ENCODE assay signal across 9 cellular contexts in genomic region chr4:186845137-186845842, GRCh38.
A peak's percentile ranks its signal among the peaks of the same experiment; 100 is the strongest.
DNase-seq lines count a peak whose midpoint lies in the region; ATAC-seq and TF ChIP-seq lines count a peak whose summit lies in the region.
"Had no signal": no experiment of that assay in that cellular context is flagged by ENCODE, and none has a peak within 500 bp of the region (broad histone marks: within the 10 kb centered on the region; RNA-seq: fewer than 3 reads in every experiment).

No MANE protein-coding gene starts in this region.

- TF ChIP-seq CTCF in foreskin fibroblast (IDR thresholded peaks at IDR 0.05; ENCODE audit: low read depth, low read length), result no peak

- ATAC-seq in SK-N-SH treated with all-trans-retinoic acid at 6 μM for 48 hours (peak; percentile 82), sciatic nerve (peak; percentile 69), GM18907 (IDR thresholded peaks at IDR 0.05; ENCODE audit: unreplicated experiment) (no peak)
- no peak for ATAC-seq in stimulated activated naive CD8-positive, alpha-beta T cell treated with anti-CD3 and anti-CD28 coated beads, Interleukin-15, amount 100 ng/mL, for 72 hours

- DNase-seq in GM03348 (ENCODE audit: low spot score) (peak; percentile 83), foreskin fibroblast (peak; percentile 68), sciatic nerve (ENCODE audit: low spot score) (no peak), anterior cingulate cortex (lab: John Stamatoyannopoulos, UW) (no peak)
- no peak for DNase-seq in activated effector memory CD4-positive, alpha-beta T cell treated with anti-CD3 and anti-CD28 coated beads, Interleukin-2, amount 50 U/mL, for 16 hours
- DNase-seq in stimulated activated naive CD8-positive, alpha-beta T cell treated with anti-CD3 and anti-CD28 coated beads, Interleukin-15, amount 100 ng/mL, for 72 hours, result no peak

- no peak overlapping the region for H3K27ac Mint-ChIP-seq in stimulated activated naive CD8-positive, alpha-beta T cell treated with anti-CD3 and anti-CD28 coated beads, Interleukin-15, amount 100 ng/mL, for 72 hours

- H3K9me3 Mint-ChIP-seq in stimulated activated naive CD8-positive, alpha-beta T cell treated with anti-CD3 and anti-CD28 coated beads, Interleukin-15, amount 100 ng/mL, for 72 hours, result peaks cover 0 to under 1% of the 10 kb centered on the region in 2 donors

- intact Hi-C loops in sciatic nerve (cut with DNase I), result no loop called here

- no peaks in the 10 kb centered on the region for H3K27me3 Mint-ChIP-seq in stimulated activated naive CD8-positive, alpha-beta T cell treated with anti-CD3 and anti-CD28 coated beads, Interleukin-15, amount 100 ng/mL, for 72 hours

- H3K4me3 ChIP-seq in foreskin fibroblast (ENCODE audit: low read depth in 1 of 2, low read length in 2 of 2), result no peak overlapping the region
- H3K4me3 ChIP-seq: cardiac muscle cell had no signal

- no peak overlapping the region for H3K4me3 Mint-ChIP-seq in stimulated activated naive CD8-positive, alpha-beta T cell treated with anti-CD3 and anti-CD28 coated beads, Interleukin-15, amount 100 ng/mL, for 72 hours

- no peaks in the 10 kb centered on the region for H3K4me1 Mint-ChIP-seq in stimulated activated naive CD8-positive, alpha-beta T cell treated with anti-CD3 and anti-CD28 coated beads, Interleukin-15, amount 100 ng/mL, for 72 hours

TF ChIP-seq in SK-N-SH treated with all-trans-retinoic acid at 6 μM for 48 hours, 23 proteins besides CTCF, POLR2A, EP300 and RAD21:
- TF ChIP-seq ZC3H10 (CRISPR knock-in tag; IDR thresholded peaks at IDR 0.05), result no peak
- TF ChIP-seq ESRRG (CRISPR knock-in tag; IDR thresholded peaks at IDR 0.05), result no peak
- no peak for TF ChIP-seq ZFP3 (CRISPR knock-in tag; IDR thresholded peaks at IDR 0.05)
- no peak for TF ChIP-seq GLIS3 (CRISPR knock-in tag; IDR thresholded peaks at IDR 0.05)
- TF ChIP-seq TCF4 (CRISPR knock-in tag; IDR thresholded peaks at IDR 0.05; ENCODE audit: borderline replicate concordance), result no peak
- TF ChIP-seq ISL1 (CRISPR knock-in tag; IDR thresholded peaks at IDR 0.05), result no peak
- no peak for TF ChIP-seq ZNF70 (CRISPR knock-in tag; IDR thresholded peaks at IDR 0.05)
- TF ChIP-seq ZNF8 (CRISPR knock-in tag; IDR thresholded peaks at IDR 0.05), result no peak
- no peak for TF ChIP-seq RARB (CRISPR knock-in tag; IDR thresholded peaks at IDR 0.05)
- TF ChIP-seq, protein P1, sequence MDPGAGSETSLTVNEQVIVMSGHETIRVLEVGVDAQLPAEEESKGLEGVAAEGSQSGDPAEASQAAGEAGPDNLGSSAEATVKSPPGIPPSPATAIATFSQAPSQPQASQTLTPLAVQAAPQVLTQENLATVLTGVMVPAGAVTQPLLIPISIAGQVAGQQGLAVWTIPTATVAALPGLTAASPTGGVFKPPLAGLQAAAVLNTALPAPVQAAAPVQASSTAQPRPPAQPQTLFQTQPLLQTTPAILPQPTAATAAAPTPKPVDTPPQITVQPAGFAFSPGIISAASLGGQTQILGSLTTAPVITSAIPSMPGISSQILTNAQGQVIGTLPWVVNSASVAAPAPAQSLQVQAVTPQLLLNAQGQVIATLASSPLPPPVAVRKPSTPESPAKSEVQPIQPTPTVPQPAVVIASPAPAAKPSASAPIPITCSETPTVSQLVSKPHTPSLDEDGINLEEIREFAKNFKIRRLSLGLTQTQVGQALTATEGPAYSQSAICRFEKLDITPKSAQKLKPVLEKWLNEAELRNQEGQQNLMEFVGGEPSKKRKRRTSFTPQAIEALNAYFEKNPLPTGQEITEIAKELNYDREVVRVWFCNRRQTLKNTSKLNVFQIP (CRISPR knock-in tag; IDR thresholded peaks at IDR 0.05; ENCODE audit: borderline replicate concordance, low read depth), result no peak

Comparison
In these comparisons a context has a peak if more than half of its experiments do, and no peak if none do; other contexts are left out.
1. DNase-seq: peak in GM03348 (single experiment) and foreskin fibroblast (2 of 2); none in sciatic nerve (single experiment), activated effector memory CD4-positive, alpha-beta T cell treated with anti-CD3 and anti-CD28 coated beads, Interleukin-2, amount 50 U/mL, for 16 hours (single experiment), anterior cingulate cortex (0 of 58) and stimulated activated naive CD8-positive, alpha-beta T cell treated with anti-CD3 and anti-CD28 coated beads, Interleukin-15, amount 100 ng/mL, for 72 hours (0 of 2).
2. ATAC-seq: peak in SK-N-SH treated with all-trans-retinoic acid at 6 μM for 48 hours (single experiment) and sciatic nerve (single experiment); none in stimulated activated naive CD8-positive, alpha-beta T cell treated with anti-CD3 and anti-CD28 coated beads, Interleukin-15, amount 100 ng/mL, for 72 hours (single experiment) and GM18907 (single experiment).